In genomic region chrY:21813501-21814233, GRCh38 we compare ENCODE assay signal across 28 cellular contexts.
"Had no signal": no experiment of that assay in that cellular context is flagged by ENCODE, and none has a peak within 500 bp of the region (broad histone marks: within the 10 kb centered on the region; RNA-seq: fewer than 3 reads in every experiment).

No MANE protein-coding gene starts in this region.

- H3K36me3 Mint-ChIP-seq: naive thymus-derived CD8-positive, alpha-beta T cell; stimulated activated naive B cell treated with anti-CD40 and anti-IgM and Interleukin-4, amounts not matched to agents 10 μg/mL and 1 μg/mL and 100 μg/mL, for 72 hours had no signal

- H3K4me3 ChIP-seq: left lung, lower lobe of right lung, pancreas, prostate gland, smooth muscle cell, stomach, testis, thyroid gland, transverse colon, upper lobe of left lung, vagina had no signal

- H3K27me3 Mint-ChIP-seq: stimulated activated naive B cell treated with anti-CD40 and anti-IgM and Interleukin-4, amounts not matched to agents 10 μg/mL and 1 μg/mL and 100 μg/mL, for 72 hours had no signal

- H3K4me1 ChIP-seq: left lung, lower lobe of right lung, pancreas, prostate gland, stomach, testis, thyroid gland, transverse colon, upper lobe of left lung, vagina had no signal

- H3K9me3 ChIP-seq: left lung, lower lobe of right lung, pancreas, prostate gland, stomach, testis, thyroid gland, transverse colon, upper lobe of left lung, vagina had no signal

- H3K36me3 ChIP-seq: left lung, lower lobe of right lung, pancreas, prostate gland, stomach, thyroid gland, transverse colon, upper lobe of left lung, vagina had no signal

- H3K9me3 Mint-ChIP-seq: naive thymus-derived CD8-positive, alpha-beta T cell; nephron; neural crest cell; stimulated activated naive B cell treated with anti-CD40 and anti-IgM and Interleukin-4, amounts not matched to agents 10 μg/mL and 1 μg/mL and 100 μg/mL, for 72 hours had no signal

- DNase-seq: hippocampal formation; kidney; left colon; left lung; lower lobe of right lung; mammary epithelial cell; mesenchymal stem cell; naive thymus-derived CD8-positive, alpha-beta T cell; nucleus accumbens; pancreas; posterior cingulate gyrus; retina; right cardiac atrium; stimulated activated CD4-positive, alpha-beta T cell treated with anti-CD3 and anti-CD28 coated beads, Interleukin-1b, Interleukin-23, amount 100 ng/mL, for 48 hours; stimulated activated CD4-positive, alpha-beta T cell treated with anti-CD3 and anti-CD28 coated beads, Interleukin-4, amount 100 ng/mL, for 1 hour; stimulated activated naive B cell treated with anti-CD40 and anti-IgM and Interleukin-4, amounts not matched to agents 10 μg/mL and 1 μg/mL and 100 μg/mL, for 72 hours; stimulated activated naive CD8-positive, alpha-beta T cell treated with anti-CD3 and anti-CD28 coated beads, Interleukin-15, Interleukin-2, amounts not matched to agents 100 U/mL and 50 U/mL, for 24 hours; stomach; testis; thyroid gland; transverse colon; upper lobe of left lung had no signal

- ATAC-seq: left colon; left lung; lower lobe of right lung; naive thymus-derived CD8-positive, alpha-beta T cell; pancreas; right cardiac atrium; sciatic nerve; stimulated activated naive B cell treated with anti-CD40 and anti-IgM and Interleukin-4, amounts not matched to agents 10 μg/mL and 1 μg/mL and 100 μg/mL, for 72 hours; stimulated activated naive CD8-positive, alpha-beta T cell treated with anti-CD3 and anti-CD28 coated beads, Interleukin-15, Interleukin-2, amounts not matched to agents 100 U/mL and 50 U/mL, for 24 hours had no signal

- H3K27me3 ChIP-seq: left lung, pancreas, stomach, testis, thyroid gland, transverse colon, upper lobe of left lung, vagina had no signal

- H3K4me2 ChIP-seq: smooth muscle cell had no signal

- H3K4me1 Mint-ChIP-seq: naive thymus-derived CD8-positive, alpha-beta T cell; nephron; neural crest cell; stimulated activated naive B cell treated with anti-CD40 and anti-IgM and Interleukin-4, amounts not matched to agents 10 μg/mL and 1 μg/mL and 100 μg/mL, for 72 hours had no signal

- H3K27ac ChIP-seq: left lung, lower lobe of right lung, pancreas, prostate gland, stomach, testis, thyroid gland, transverse colon, upper lobe of left lung, vagina had no signal

- H3K27ac Mint-ChIP-seq: naive thymus-derived CD8-positive, alpha-beta T cell; nephron; stimulated activated naive B cell treated with anti-CD40 and anti-IgM and Interleukin-4, amounts not matched to agents 10 μg/mL and 1 μg/mL and 100 μg/mL, for 72 hours had no signal

- H3K4me3 Mint-ChIP-seq: naive thymus-derived CD8-positive, alpha-beta T cell; nephron; neural crest cell; stimulated activated naive B cell treated with anti-CD40 and anti-IgM and Interleukin-4, amounts not matched to agents 10 μg/mL and 1 μg/mL and 100 μg/mL, for 72 hours had no signal
